ENCODE assay signal across 7 cellular contexts in the genomic region with DNA sequence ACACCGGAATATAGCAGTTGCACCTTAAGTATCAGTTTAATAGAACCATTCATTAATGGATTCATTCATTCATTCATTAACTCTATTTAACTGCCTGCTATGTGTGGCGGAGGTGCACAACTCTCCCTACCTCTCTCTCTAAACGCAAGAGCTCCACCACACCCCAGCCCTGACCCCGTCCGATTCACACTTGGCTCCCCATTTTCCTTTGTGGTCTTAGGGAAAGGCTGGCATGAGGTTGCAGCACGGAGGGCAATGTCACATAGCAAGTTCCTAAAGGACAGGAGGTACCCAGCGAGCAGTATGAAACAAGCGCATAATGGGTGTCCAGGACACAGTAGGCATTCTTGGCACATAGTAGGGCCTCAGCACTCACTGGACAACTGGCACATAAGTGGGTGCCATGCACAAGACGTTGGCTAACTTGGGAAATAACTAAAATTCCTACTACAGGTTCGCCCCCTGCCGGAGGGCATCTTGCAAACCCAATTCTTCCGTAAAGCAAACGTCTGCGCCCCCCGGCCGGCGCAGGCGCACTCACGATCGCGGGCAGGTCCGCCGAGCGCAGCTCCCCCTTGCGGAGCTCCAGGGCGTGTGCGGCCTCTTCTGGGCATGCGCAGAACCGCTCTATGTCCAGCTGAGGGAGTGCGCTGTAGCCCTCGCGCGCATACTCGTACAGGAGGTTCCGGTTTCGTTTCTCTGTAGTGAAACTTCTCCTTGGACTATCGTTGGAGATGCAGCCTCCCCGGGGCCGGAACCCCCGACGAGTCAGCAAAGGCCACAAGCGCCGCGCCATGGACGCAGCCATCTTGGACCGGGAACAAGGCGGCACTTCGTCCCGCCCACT. TPM values are rescaled to one million over a fixed set of nuclear protein-coding genes. Genes with fewer than 3 reads are reported as not detected.
DNase-seq lines count a peak whose midpoint lies in the region; ATAC-seq and TF ChIP-seq lines count a peak whose summit lies in the region.

A gene with protein sequence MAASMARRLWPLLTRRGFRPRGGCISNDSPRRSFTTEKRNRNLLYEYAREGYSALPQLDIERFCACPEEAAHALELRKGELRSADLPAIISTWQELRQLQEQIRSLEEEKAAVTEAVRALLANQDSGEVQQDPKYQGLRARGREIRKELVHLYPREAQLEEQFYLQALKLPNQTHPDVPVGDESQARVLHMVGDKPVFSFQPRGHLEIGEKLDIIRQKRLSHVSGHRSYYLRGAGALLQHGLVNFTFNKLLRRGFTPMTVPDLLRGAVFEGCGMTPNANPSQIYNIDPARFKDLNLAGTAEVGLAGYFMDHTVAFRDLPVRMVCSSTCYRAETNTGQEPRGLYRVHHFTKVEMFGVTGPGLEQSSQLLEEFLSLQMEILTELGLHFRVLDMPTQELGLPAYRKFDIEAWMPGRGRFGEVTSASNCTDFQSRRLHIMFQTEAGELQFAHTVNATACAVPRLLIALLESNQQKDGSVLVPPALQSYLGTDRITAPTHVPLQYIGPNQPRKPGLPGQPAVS (minus strand): TSS at position 835 of the 847 bp plus-strand sequence. CDS start 27 bp downstream, at position 808.

- in situ Hi-C loops in astrocyte of the cerebellum (cut with HindIII; ENCODE audit: low sequenced_read_pairs) = no loop called here

- no peaks in the 10 kb centered on the region for H3K36me3 ChIP-seq in hepatocyte (replicated peaks; ENCODE audit: insufficient read depth, low read depth)

- 4% methylated on average over 49 of the region's 49 CpGs for WGBS in hepatocyte (ENCODE audit: low lambda C conversion rate, missing lambda C conversion rate)

- DNase-seq in NCI-H2029 treated with DMSO at 0.1 percent for 48 hours (lab: John Stamatoyannopoulos, UW) (peak; percentile 90), T-helper 22 cell (ENCODE audit: low read depth) (peak; percentile 83), astrocyte of the cerebellum (ENCODE audit: low read depth) (peak; percentile 86), hepatocyte (ENCODE audit: low spot score) (peak; percentile 96), renal cortical epithelial cell (ENCODE audit: low read depth) (peak; percentile 88)

- H3K4me2 ChIP-seq in hepatocyte = peak within 1 kb of the TSS; percentile 89

- no peaks in the 10 kb centered on the region for H4K20me1 ChIP-seq in hepatocyte (ENCODE audit: insufficient read depth, poor library complexity, severe bottlenecking)

- peaks cover 4% of the 10 kb centered on the region for H3K4me1 ChIP-seq in hepatocyte (ENCODE audit: insufficient read depth)

- no peaks in the 10 kb centered on the region for H3K9me2 ChIP-seq in hepatocyte (replicated peaks; ENCODE audit: insufficient read depth)

- H3K4me3 ChIP-seq in astrocyte of the cerebellum (ENCODE audit: low read depth, low read length) = peak within 1 kb of the TSS; percentile 97
- H3K4me3 ChIP-seq in hepatocyte = peak within 1 kb of the TSS; percentile 41

- H3K27me3 ChIP-seq in hepatocyte = no peaks in the 10 kb centered on the region

- ATAC-seq in GM18508 (IDR thresholded peaks at IDR 0.05; ENCODE audit: insufficient read depth, unreplicated experiment) (peak; percentile 55), HG03039 (IDR thresholded peaks at IDR 0.05; ENCODE audit: unreplicated experiment) (peak; percentile 67)

- peak; percentile 100 for TF ChIP-seq CTCF in astrocyte of the cerebellum (IDR thresholded peaks at IDR 0.05; ENCODE audit: low read depth, low read length, missing control alignments)
- TF ChIP-seq CTCF in hepatocyte (IDR thresholded peaks at IDR 0.05; ENCODE audit: poor library complexity) = peak; percentile 100

- H3K79me2 ChIP-seq in hepatocyte = peaks cover 39% of the 10 kb centered on the region

- peak within 1 kb of the TSS; percentile 88 for H3K27ac ChIP-seq in hepatocyte

- peak within 1 kb of the TSS; percentile 22 for H2AFZ ChIP-seq in hepatocyte

- H3K9me3 ChIP-seq in hepatocyte (ENCODE audit: low read depth) = no peaks in the 10 kb centered on the region

RNA-seq across cellular contexts. Expression of the gene that starts here (rescaled TPM):
- total RNA-seq in hepatocyte = 24.2 and 27.3 TPM in 2 replicates
- 47.7 and 67.6 TPM in 2 replicates for polyA plus RNA-seq in hepatocyte
- total RNA-seq in renal cortical epithelial cell = 16.8 and 17.0 TPM in 2 replicates

Comparison
In these comparisons a context has a peak if more than half of its experiments do, and no peak if none do; other contexts are left out.
1. Peak in every context shown above with its lines: DNase-seq, ATAC-seq, H3K4me3 ChIP-seq and H3K27ac ChIP-seq.